8 cellular contexts compared by ENCODE assay signal in the genomic region with DNA sequence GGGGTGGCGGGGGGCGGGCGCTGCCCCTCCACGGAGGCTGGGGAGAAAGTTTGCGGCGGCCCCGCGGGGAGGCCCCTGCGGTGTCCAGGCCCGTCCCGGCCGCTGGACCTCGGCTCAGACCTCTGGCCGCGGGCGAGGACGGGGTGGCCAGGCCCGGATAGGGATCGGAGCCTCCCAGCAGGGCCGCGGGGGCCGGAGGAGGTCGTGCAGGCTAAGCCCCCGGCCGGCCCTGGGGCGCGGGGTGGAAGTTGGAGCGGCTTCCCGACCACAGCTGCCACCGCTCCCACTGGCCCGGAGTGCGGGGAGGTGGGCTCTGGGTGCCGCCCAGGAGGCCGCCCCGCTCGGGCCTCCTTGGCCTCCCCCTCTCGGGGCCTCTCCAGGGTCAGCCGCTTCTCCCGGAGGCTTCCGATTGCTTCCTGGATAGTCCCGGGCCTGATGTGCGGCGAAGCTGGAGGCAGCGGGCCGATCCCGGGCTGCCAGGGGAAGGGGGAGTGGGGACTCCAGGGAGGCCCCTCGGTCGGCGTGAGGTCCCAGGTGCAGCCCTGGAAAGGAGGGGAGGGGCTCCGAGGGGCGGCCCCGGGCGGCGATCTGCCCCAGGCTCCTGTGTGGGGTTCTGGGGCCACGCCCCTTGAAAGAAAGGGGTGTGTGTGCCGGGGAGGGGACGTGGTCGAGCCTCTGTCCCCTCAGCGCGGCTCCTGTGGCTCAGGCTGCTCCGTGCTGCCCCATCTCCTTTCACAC. TPM values are rescaled to one million over a fixed set of nuclear protein-coding genes. Genes with fewer than 3 reads are reported as not detected.
DNase-seq lines count a peak whose midpoint lies in the region; ATAC-seq, FAIRE-seq and TF ChIP-seq lines count a peak whose summit lies in the region.

No MANE protein-coding gene starts in this region.

- H3K9me3 Mint-ChIP-seq in naive thymus-derived CD8-positive, alpha-beta T cell, result no peaks in the 10 kb centered on the region

- H3K27me3 ChIP-seq in uterus, result no peaks in the 10 kb centered on the region

- intact Hi-C loops in uterus (cut with DNase I; ENCODE audit: low total_unique reads), result loop anchor here (5.0 kb wide), 1 partner anchor 282 kb away; the partner anchor contains the start of gene CHCHD6

- no peak for TF ChIP-seq POLR2A in uterus (IDR thresholded peaks at IDR 0.05)

- TF ChIP-seq CTCF in epithelial cell of esophagus (IDR thresholded peaks at IDR 0.05; ENCODE audit: insufficient read depth, low read depth, low read length, missing control alignments), result no peak
- no peak for TF ChIP-seq CTCF in uterus (IDR thresholded peaks at IDR 0.05)

- peak overlapping the region; percentile 14 to 30 for H3K27ac ChIP-seq in uterus

- peaks cover 0 to 6% of the 10 kb centered on the region in 2 donors for H3K4me1 ChIP-seq in uterus

- H3K36me3 Mint-ChIP-seq in naive thymus-derived CD8-positive, alpha-beta T cell, result no peaks in the 10 kb centered on the region

- H3K27ac Mint-ChIP-seq in naive thymus-derived CD8-positive, alpha-beta T cell, result peak overlapping the region in 1 of 10 donors; percentile 33

- no peaks in the 10 kb centered on the region for H3K36me3 ChIP-seq in uterus

- H3K4me3 ChIP-seq in epithelial cell of esophagus (ENCODE audit: low read length), result peak overlapping the region; percentile 64
- peak overlapping the region; percentile 59 to 86 for H3K4me3 ChIP-seq in uterus

- peak overlapping the region in 8 of 10 donors; percentile 55 to 72 (median 62) for H3K4me3 Mint-ChIP-seq in naive thymus-derived CD8-positive, alpha-beta T cell

- peak in 1 of 2 donors; percentile 13 for ATAC-seq in naive thymus-derived CD8-positive, alpha-beta T cell

- H3K27me3 Mint-ChIP-seq in naive thymus-derived CD8-positive, alpha-beta T cell, result peaks cover 6 to 15% (median 8%) of the 10 kb centered on the region in 5 donors

- H3K9me3 ChIP-seq in uterus, result no peaks in the 10 kb centered on the region

- peaks cover 9 to 14% (median 12%) of the 10 kb centered on the region in 4 donors for H3K4me1 Mint-ChIP-seq in naive thymus-derived CD8-positive, alpha-beta T cell

- peak; percentile 30 for DNase-seq in DMS79 treated with DMSO at 0.1 percent for 48 hours (lab: John Stamatoyannopoulos, UW)
- DNase-seq in HT-29 (ENCODE audit: low spot score), result peak; percentile 48
- peak; percentile 6 to 17 for DNase-seq in activated CD4-positive, alpha-beta T cell treated with anti-CD3 and anti-CD28 coated beads, Interleukin-2, amount 50 U/mL, for 24 hours (ENCODE audit: low read depth in 1 of 2, low spot score in 1 of 2)
- peak; percentile 30 for DNase-seq in epithelial cell of esophagus (ENCODE audit: low read depth)
- DNase-seq in naive thymus-derived CD8-positive, alpha-beta T cell, result peak in 8 of 10 donors; percentile 17 to 54 (median 30)
- peak in 1 of 2 donors; percentile 45 for DNase-seq in uterus
- no peak for DNase-seq in RCC 7860 (ENCODE audit: low spot score)
- no peak for DNase-seq in GOT3 (lab: John Stamatoyannopoulos, UW)

- no peak for FAIRE-seq in RCC 7860 (lab: Jason Lieb, UNC)

- POLR2A ChIA-PET in naive thymus-derived CD8-positive, alpha-beta T cell (lab: Charles Lee), result no interaction called here

RNA-seq across cellular contexts. Expression of gene PLXNA1, which starts 0.9 kb away (rescaled TPM):
- total RNA-seq in HT-29 (2014; rRNA removed; shearing (Covaris generic)), result 92.8 and 103 TPM in 2 replicates
- total RNA-seq in naive thymus-derived CD8-positive, alpha-beta T cell, result 10 to 100 TPM; 13.9 to 15.8 TPM
- under 1 TPM; 0.20 to 0.59 (median 0.24) TPM for polyA plus RNA-seq in naive thymus-derived CD8-positive, alpha-beta T cell
- 10 to 100 TPM in 3 of 4 donors, 1 to 10 TPM in 1; 6.7 to 38.2 (median 16.9) TPM for total RNA-seq in uterus

Comparison
In these comparisons a context has a peak if more than half of its experiments do, and no peak if none do; other contexts are left out.
1. DNase-seq: peak in DMS79 treated with DMSO at 0.1 percent for 48 hours (single experiment), HT-29 (single experiment), activated CD4-positive, alpha-beta T cell treated with anti-CD3 and anti-CD28 coated beads, Interleukin-2, amount 50 U/mL, for 24 hours (2 of 2), epithelial cell of esophagus (single experiment) and naive thymus-derived CD8-positive, alpha-beta T cell (8 of 10); none in RCC 7860 (single experiment) and GOT3 (single experiment).